1 cellular context compared by ENCODE assay signal in the genomic region with DNA sequence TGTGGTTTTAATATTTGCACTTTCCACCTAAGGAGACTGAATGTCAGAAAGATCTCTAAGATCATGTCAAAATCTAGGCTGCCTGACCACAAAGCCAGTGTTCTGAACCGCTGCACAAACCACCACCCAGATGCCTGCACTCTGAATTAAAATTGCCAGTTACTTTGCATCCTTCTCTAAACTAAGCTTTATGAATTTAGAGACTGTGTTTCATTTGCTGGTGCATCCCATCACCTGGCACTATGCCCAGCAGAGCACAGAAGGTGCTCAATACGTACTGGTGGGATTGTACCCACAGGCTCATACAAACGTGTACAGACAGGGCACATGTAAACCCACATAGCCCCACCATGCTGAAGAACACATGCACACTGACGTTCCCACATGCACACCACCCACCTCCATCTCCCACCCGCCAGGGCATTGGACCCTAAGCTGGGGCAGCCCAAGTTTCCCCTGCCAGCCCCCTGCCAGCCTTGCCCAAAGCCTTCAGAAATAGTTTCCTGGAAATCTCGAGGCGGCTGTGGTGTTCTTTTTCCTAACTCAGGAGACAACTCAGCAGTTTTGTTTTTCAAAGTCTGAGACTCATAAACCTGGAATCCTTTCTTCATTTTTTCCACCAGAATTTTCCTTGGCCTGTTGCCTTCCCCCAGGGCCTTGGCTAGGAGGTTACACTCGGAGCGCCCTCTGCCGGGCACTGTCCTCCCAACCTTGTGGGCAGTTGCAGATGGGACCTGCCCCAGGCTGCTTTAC.
TF ChIP-seq lines count a peak whose summit lies in the region.

No MANE protein-coding gene starts in this region.

TF ChIP-seq in HepG2, 621 proteins besides CTCF, POLR2A, EP300 and RAD21 (continues in another document):
- TF ChIP-seq REXO4 (CRISPR knock-in tag; IDR thresholded peaks at IDR 0.05; ENCODE audit: borderline replicate concordance) (no peak), GZF1 (CRISPR knock-in tag; IDR thresholded peaks at IDR 0.05) (no peak), ZNF737 (CRISPR knock-in tag; IDR thresholded peaks at IDR 0.05; ENCODE audit: borderline replicate concordance) (no peak), KDM2A (CRISPR knock-in tag; IDR thresholded peaks at IDR 0.05; ENCODE audit: borderline replicate concordance, low read depth) (peak; percentile 4; the same call in 1 of the 2 replicates), CHD4 (IDR thresholded peaks at IDR 0.05; ENCODE audit: borderline replicate concordance, low read length) (no peak), NR2F1 (CRISPR knock-in tag; IDR thresholded peaks at IDR 0.05) (no peak), ZNF687 (CRISPR knock-in tag; IDR thresholded peaks at IDR 0.05) (peak; percentile 27), AFF4 (CRISPR knock-in tag; IDR thresholded peaks at IDR 0.05) (no peak), ZNF234 (CRISPR knock-in tag; conservative IDR thresholded peaks at IDR 0.05) (no peak), ZNF605 (CRISPR knock-in tag; IDR thresholded peaks at IDR 0.05) (no peak), STAG1 (CRISPR knock-in tag; IDR thresholded peaks at IDR 0.05) (peak; percentile 86), RARA (CRISPR knock-in tag; IDR thresholded peaks at IDR 0.05) (no peak), TP53 (CRISPR knock-in tag; conservative IDR thresholded peaks at IDR 0.05) (no peak), BCL6 (CRISPR knock-in tag; IDR thresholded peaks at IDR 0.05) (no peak), SP140L (CRISPR knock-in tag; IDR thresholded peaks at IDR 0.05; ENCODE audit: borderline replicate concordance) (0 out of 2 replicates have a peak, but pooled peaks have one; percentile 49), XRCC5 (optimal IDR thresholded peaks at IDR 0.05; ENCODE audit: low read length) (peak; percentile 76), CBX5 (CRISPR knock-in tag; IDR thresholded peaks at IDR 0.05; ENCODE audit: borderline replicate concordance) (peak; percentile 16; the same call in 1 of the 2 replicates), LBX2 (CRISPR knock-in tag; IDR thresholded peaks at IDR 0.05; ENCODE audit: borderline replicate concordance) (no peak), MXI1 (IDR thresholded peaks at IDR 0.05; ENCODE audit: borderline replicate concordance, low read depth, low read length) (0 out of 3 replicates have a peak, but pooled peaks have one; percentile 23), ADNP (CRISPR knock-in tag; IDR thresholded peaks at IDR 0.05) (no peak), ZNF501 (CRISPR knock-in tag; IDR thresholded peaks at IDR 0.05) (0 out of 2 replicates have a peak, but pooled peaks have one; percentile 18), NFATC3 (CRISPR knock-in tag; IDR thresholded peaks at IDR 0.05) (no peak), KLF13 (CRISPR knock-in tag; IDR thresholded peaks at IDR 0.05) (no peak), ZNF292 (CRISPR knock-in tag; IDR thresholded peaks at IDR 0.05; ENCODE audit: borderline replicate concordance, low read depth) (no peak), RXRA (CRISPR knock-in tag; IDR thresholded peaks at IDR 0.05) (no peak), HNRNPL (IDR thresholded peaks at IDR 0.05; ENCODE audit: low read depth, low read length) (0 out of 2 replicates have a peak, but pooled peaks have one; percentile 53), ZNF44 (CRISPR knock-in tag; IDR thresholded peaks at IDR 0.05) (0 out of 2 replicates have a peak, but pooled peaks have one; percentile 23), TAF1 (CRISPR knock-in tag; IDR thresholded peaks at IDR 0.05) (0 out of 2 replicates have a peak, but pooled peaks have one; percentile 15), ZFX (CRISPR knock-in tag; IDR thresholded peaks at IDR 0.05; ENCODE audit: low read depth) (peak; percentile 41; the same call in 1 of the 2 replicates), KLF15 (CRISPR knock-in tag; IDR thresholded peaks at IDR 0.05; ENCODE audit: borderline replicate concordance) (no peak), FOXK1 (CRISPR knock-in tag; IDR thresholded peaks at IDR 0.05; ENCODE audit: borderline replicate concordance, low read depth) (0 out of 2 replicates have a peak, but pooled peaks have one; percentile 24), SALL1 (CRISPR knock-in tag; IDR thresholded peaks at IDR 0.05) (peak; percentile 60; the same call in 1 of the 2 replicates), RELA (CRISPR knock-in tag; IDR thresholded peaks at IDR 0.05) (no peak)
- TF ChIP-seq, protein P1, sequence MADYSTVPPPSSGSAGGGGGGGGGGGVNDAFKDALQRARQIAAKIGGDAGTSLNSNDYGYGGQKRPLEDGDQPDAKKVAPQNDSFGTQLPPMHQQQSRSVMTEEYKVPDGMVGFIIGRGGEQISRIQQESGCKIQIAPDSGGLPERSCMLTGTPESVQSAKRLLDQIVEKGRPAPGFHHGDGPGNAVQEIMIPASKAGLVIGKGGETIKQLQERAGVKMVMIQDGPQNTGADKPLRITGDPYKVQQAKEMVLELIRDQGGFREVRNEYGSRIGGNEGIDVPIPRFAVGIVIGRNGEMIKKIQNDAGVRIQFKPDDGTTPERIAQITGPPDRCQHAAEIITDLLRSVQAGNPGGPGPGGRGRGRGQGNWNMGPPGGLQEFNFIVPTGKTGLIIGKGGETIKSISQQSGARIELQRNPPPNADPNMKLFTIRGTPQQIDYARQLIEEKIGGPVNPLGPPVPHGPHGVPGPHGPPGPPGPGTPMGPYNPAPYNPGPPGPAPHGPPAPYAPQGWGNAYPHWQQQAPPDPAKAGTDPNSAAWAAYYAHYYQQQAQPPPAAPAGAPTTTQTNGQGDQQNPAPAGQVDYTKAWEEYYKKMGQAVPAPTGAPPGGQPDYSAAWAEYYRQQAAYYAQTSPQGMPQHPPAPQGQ (CRISPR knock-in tag; IDR thresholded peaks at IDR 0.05; ENCODE audit: borderline replicate concordance) = no peak
- TF ChIP-seq, protein P2, sequence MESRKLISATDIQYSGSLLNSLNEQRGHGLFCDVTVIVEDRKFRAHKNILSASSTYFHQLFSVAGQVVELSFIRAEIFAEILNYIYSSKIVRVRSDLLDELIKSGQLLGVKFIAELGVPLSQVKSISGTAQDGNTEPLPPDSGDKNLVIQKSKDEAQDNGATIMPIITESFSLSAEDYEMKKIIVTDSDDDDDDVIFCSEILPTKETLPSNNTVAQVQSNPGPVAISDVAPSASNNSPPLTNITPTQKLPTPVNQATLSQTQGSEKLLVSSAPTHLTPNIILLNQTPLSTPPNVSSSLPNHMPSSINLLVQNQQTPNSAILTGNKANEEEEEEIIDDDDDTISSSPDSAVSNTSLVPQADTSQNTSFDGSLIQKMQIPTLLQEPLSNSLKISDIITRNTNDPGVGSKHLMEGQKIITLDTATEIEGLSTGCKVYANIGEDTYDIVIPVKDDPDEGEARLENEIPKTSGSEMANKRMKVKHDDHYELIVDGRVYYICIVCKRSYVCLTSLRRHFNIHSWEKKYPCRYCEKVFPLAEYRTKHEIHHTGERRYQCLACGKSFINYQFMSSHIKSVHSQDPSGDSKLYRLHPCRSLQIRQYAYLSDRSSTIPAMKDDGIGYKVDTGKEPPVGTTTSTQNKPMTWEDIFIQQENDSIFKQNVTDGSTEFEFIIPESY (CRISPR knock-in tag; IDR thresholded peaks at IDR 0.05) = 0 out of 2 replicates have a peak, but pooled peaks have one; percentile 16
- TF ChIP-seq, protein P3, sequence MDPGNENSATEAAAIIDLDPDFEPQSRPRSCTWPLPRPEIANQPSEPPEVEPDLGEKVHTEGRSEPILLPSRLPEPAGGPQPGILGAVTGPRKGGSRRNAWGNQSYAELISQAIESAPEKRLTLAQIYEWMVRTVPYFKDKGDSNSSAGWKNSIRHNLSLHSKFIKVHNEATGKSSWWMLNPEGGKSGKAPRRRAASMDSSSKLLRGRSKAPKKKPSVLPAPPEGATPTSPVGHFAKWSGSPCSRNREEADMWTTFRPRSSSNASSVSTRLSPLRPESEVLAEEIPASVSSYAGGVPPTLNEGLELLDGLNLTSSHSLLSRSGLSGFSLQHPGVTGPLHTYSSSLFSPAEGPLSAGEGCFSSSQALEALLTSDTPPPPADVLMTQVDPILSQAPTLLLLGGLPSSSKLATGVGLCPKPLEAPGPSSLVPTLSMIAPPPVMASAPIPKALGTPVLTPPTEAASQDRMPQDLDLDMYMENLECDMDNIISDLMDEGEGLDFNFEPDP (CRISPR knock-in tag; conservative IDR thresholded peaks at IDR 0.05) = 0 out of 2 replicates have a peak, but pooled peaks have one; percentile 45
- TF ChIP-seq, protein P4, sequence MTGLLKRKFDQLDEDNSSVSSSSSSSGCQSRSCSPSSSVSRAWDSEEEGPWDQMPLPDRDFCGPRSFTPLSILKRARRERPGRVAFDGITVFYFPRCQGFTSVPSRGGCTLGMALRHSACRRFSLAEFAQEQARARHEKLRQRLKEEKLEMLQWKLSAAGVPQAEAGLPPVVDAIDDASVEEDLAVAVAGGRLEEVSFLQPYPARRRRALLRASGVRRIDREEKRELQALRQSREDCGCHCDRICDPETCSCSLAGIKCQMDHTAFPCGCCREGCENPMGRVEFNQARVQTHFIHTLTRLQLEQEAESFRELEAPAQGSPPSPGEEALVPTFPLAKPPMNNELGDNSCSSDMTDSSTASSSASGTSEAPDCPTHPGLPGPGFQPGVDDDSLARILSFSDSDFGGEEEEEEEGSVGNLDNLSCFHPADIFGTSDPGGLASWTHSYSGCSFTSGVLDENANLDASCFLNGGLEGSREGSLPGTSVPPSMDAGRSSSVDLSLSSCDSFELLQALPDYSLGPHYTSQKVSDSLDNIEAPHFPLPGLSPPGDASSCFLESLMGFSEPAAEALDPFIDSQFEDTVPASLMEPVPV (CRISPR knock-in tag; IDR thresholded peaks at IDR 0.05) = no peak
- TF ChIP-seq, protein P5, sequence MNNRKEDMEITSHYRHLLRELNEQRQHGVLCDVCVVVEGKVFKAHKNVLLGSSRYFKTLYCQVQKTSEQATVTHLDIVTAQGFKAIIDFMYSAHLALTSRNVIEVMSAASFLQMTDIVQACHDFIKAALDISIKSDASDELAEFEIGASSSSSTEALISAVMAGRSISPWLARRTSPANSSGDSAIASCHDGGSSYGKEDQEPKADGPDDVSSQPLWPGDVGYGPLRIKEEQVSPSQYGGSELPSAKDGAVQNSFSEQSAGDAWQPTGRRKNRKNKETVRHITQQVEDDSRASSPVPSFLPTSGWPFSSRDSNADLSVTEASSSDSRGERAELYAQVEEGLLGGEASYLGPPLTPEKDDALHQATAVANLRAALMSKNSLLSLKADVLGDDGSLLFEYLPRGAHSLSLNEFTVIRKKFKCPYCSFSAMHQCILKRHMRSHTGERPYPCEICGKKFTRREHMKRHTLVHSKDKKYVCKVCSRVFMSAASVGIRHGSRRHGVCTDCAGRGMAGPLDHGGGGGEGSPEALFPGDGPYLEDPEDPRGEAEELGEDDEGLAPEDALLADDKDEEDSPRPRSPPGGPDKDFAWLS (CRISPR knock-in tag; IDR thresholded peaks at IDR 0.05; ENCODE audit: borderline replicate concordance) = no peak
